ENCODE assay signal across 19 cellular contexts in genomic region chr9:118962426-118962825, GRCh38.
A peak's percentile ranks its signal among the peaks of the same experiment; 100 is the strongest.
DNase-seq lines count a peak whose midpoint lies in the region; ATAC-seq, FAIRE-seq and TF ChIP-seq lines count a peak whose summit lies in the region.
"Had no signal": no experiment of that assay in that cellular context is flagged by ENCODE, and none has a peak within 500 bp of the region (broad histone marks: within the 10 kb centered on the region; RNA-seq: fewer than 3 reads in every experiment).

No MANE protein-coding gene starts in this region.

- in situ Hi-C loops in astrocyte of the cerebellum (cut with HindIII; ENCODE audit: low sequenced_read_pairs): no loop called here

- H3K27me3 Mint-ChIP-seq in activated T-cell treated with anti-CD3 and anti-CD28 coated beads, Interleukin-2, amount 50 U/mL, for 4 hours (ENCODE audit: low read depth): no peaks in the 10 kb centered on the region
- H3K27me3 Mint-ChIP-seq: activated B cell treated with CpG ODN at 0.5 μM for 24 hours; stimulated activated memory B cell treated with anti-CD40 and anti-IgM and Interleukin-4, amounts not matched to agents 10 μg/mL and 1 μg/mL and 100 μg/mL, for 72 hours had no signal

- H3K27ac ChIP-seq in pancreas: no peak overlapping the region
- H3K27ac ChIP-seq: 22Rv1, adrenal gland, C4-2B had no signal

- H3K4me1 Mint-ChIP-seq in activated T-cell treated with anti-CD3 and anti-CD28 coated beads, Interleukin-2, amount 50 U/mL, for 4 hours (ENCODE audit: low read depth): no peaks in the 10 kb centered on the region
- H3K4me1 Mint-ChIP-seq: activated B cell treated with CpG ODN at 0.5 μM for 24 hours; stimulated activated memory B cell treated with anti-CD40 and anti-IgM and Interleukin-4, amounts not matched to agents 10 μg/mL and 1 μg/mL and 100 μg/mL, for 72 hours had no signal

- H3K9me3 ChIP-seq in pancreas: no peaks in the 10 kb centered on the region
- H3K9me3 ChIP-seq: adrenal gland, transverse colon had no signal

- no peaks in the 10 kb centered on the region for H3K27me3 ChIP-seq in pancreas
- H3K27me3 ChIP-seq: adrenal gland, transverse colon had no signal

- no peaks in the 10 kb centered on the region for H3K36me3 ChIP-seq in pancreas
- H3K36me3 ChIP-seq: adrenal gland, transverse colon had no signal

- TF ChIP-seq CTCF in astrocyte of the cerebellum (IDR thresholded peaks at IDR 0.05; ENCODE audit: low read depth, low read length, missing control alignments) (no peak), pancreas (IDR thresholded peaks at IDR 0.05) (no peak)

- H3K9me3 Mint-ChIP-seq in activated T-cell treated with anti-CD3 and anti-CD28 coated beads, Interleukin-2, amount 50 U/mL, for 4 hours: peaks cover 4% of the 10 kb centered on the region
- H3K9me3 Mint-ChIP-seq: T-helper 1 cell treated with Interleukin-12 subunit alpha and Interleukin-12 subunit beta and Interleukin-4 antibody, amounts not matched to agents 30 μg/mL and 1 μg/mL, for 36 hours had no signal

- WGBS in pancreas, 2 donors: 50 to 58% methylated on average over 3 of the region's 3 CpGs

- H3K4me3 ChIP-seq in astrocyte of the cerebellum (ENCODE audit: low read depth, low read length) (no peak overlapping the region), pancreas (no peak overlapping the region)
- H3K4me3 ChIP-seq: adrenal gland, transverse colon had no signal

- no peak overlapping the region for H3K4me3 Mint-ChIP-seq in activated T-cell treated with anti-CD3 and anti-CD28 coated beads, Interleukin-2, amount 50 U/mL, for 4 hours
- H3K4me3 Mint-ChIP-seq: activated B cell treated with CpG ODN at 0.5 μM for 24 hours; stimulated activated memory B cell treated with anti-CD40 and anti-IgM and Interleukin-4, amounts not matched to agents 10 μg/mL and 1 μg/mL and 100 μg/mL, for 72 hours; T-helper 1 cell treated with Interleukin-12 subunit alpha and Interleukin-12 subunit beta and Interleukin-4 antibody, amounts not matched to agents 30 μg/mL and 1 μg/mL, for 36 hours had no signal

- intact Hi-C loops in pancreas (cut with DNase I): no loop called here

- no peak for ATAC-seq in activated T-cell treated with anti-CD3 and anti-CD28 coated beads, Interleukin-2, amount 50 U/mL, for 4 hours
- ATAC-seq in pancreas: no peak
- ATAC-seq: stimulated activated memory B cell treated with anti-CD40 and anti-IgM and Interleukin-4, amounts not matched to agents 10 μg/mL and 1 μg/mL and 100 μg/mL, for 72 hours had no signal

- no peak for FAIRE-seq in pancreas (lab: Jason Lieb, UNC)
- FAIRE-seq: GM19239 had no signal

- no peaks in the 10 kb centered on the region for H3K36me3 Mint-ChIP-seq in activated T-cell treated with anti-CD3 and anti-CD28 coated beads, Interleukin-2, amount 50 U/mL, for 4 hours (ENCODE audit: insufficient read depth)
- H3K36me3 Mint-ChIP-seq: stimulated activated memory B cell treated with anti-CD40 and anti-IgM and Interleukin-4, amounts not matched to agents 10 μg/mL and 1 μg/mL and 100 μg/mL, for 72 hours had no signal

- no peaks in the 10 kb centered on the region for H3K4me1 ChIP-seq in pancreas
- H3K4me1 ChIP-seq: adrenal gland, transverse colon had no signal

- DNase-seq in NCI-H446 (lab: John Stamatoyannopoulos, UW): peak; percentile 3 to 46
- no peak for DNase-seq in NCI-H446 treated with DMSO at 0.1 percent for 48 hours (lab: John Stamatoyannopoulos, UW)
- DNase-seq in astrocyte of the cerebellum (ENCODE audit: low read depth): peak; percentile 38
- peak; percentile 95 for DNase-seq in kidney glomerular epithelial cell (lab: John Stamatoyannopoulos, UW)
- DNase-seq in superior temporal gyrus (ENCODE audit: extremely low spot score): peak; percentile 38
- DNase-seq in activated T-cell treated with anti-CD3 and anti-CD28 coated beads, Interleukin-2, amount 50 U/mL, for 4 hours: no peak
- DNase-seq in NCI-H748 (lab: John Stamatoyannopoulos, UW; ENCODE audit: unreplicated experiment): no peak
- DNase-seq in pancreas: no peak
- DNase-seq: activated B cell treated with CpG ODN at 0.5 μM for 24 hours, dermis blood vessel endothelial cell, NCI-H1092, NCI-H2171, transverse colon had no signal

Comparison
In these comparisons a context has a peak if more than half of its experiments do, and no peak if none do; other contexts are left out.
1. DNase-seq: peak in NCI-H446 (2 of 2), astrocyte of the cerebellum (single experiment), kidney glomerular epithelial cell (single experiment) and superior temporal gyrus (single experiment); none in NCI-H446 treated with DMSO at 0.1 percent for 48 hours (single experiment), activated T-cell treated with anti-CD3 and anti-CD28 coated beads, Interleukin-2, amount 50 U/mL, for 4 hours (single experiment), NCI-H748 (single experiment) and pancreas (0 of 6).